8 cellular contexts compared by ENCODE assay signal in genomic region chr3:32296251-32297204, GRCh38.
A peak's percentile ranks its signal among the peaks of the same experiment; 100 is the strongest.
DNase-seq lines count a peak whose midpoint lies in the region; ATAC-seq and TF ChIP-seq lines count a peak whose summit lies in the region.

No MANE protein-coding gene starts in this region.

- no peaks in the 10 kb centered on the region for H3K9me3 ChIP-seq in BLaER1

- H3K36me3 ChIP-seq in BLaER1 (no peaks in the 10 kb centered on the region), brain microvascular endothelial cell (replicated peaks) (no peaks in the 10 kb centered on the region)

- in situ Hi-C loops in brain microvascular endothelial cell (cut with HindIII; ENCODE audit: low pct_ligation_motif_present, low sequenced_read_pairs) = no loop called here

- DNase-seq in NAMALWA (ENCODE audit: low spot score) = peak; percentile 68
- DNase-seq in UCSD-AML1 (lab: John Stamatoyannopoulos, UW; ENCODE audit: unreplicated experiment) = peak; percentile 43
- peak; percentile 54 for DNase-seq in brain microvascular endothelial cell
- DNase-seq in iPS DF 4.7 (ENCODE audit: extremely low read depth, low spot score) = peak; percentile 60
- peak; percentile 52 for DNase-seq in stimulated activated CD4-positive, alpha-beta T cell treated with anti-CD3 and anti-CD28 coated beads, Interleukin-12 subunit alpha, Interleukin-12 subunit beta, amount 100 ng/mL, for 4 hours
- DNase-seq in MV-4-11 (lab: John Stamatoyannopoulos, UW) = no peak

- H3K4me3 ChIP-seq in BLaER1 (no peak overlapping the region), brain microvascular endothelial cell (ENCODE audit: low read depth, low read length) (no peak overlapping the region)

- peaks cover 21% of the 10 kb centered on the region for H3K4me1 ChIP-seq in BLaER1

- H3K27me3 ChIP-seq in BLaER1 (no peaks in the 10 kb centered on the region), brain microvascular endothelial cell (replicated peaks) (no peaks in the 10 kb centered on the region)

- no peaks in the 10 kb centered on the region for H4K20me1 ChIP-seq in BLaER1

- H3K27ac ChIP-seq in BLaER1 = no peak overlapping the region
- H3K27ac ChIP-seq in brain microvascular endothelial cell = no peak overlapping the region

- H3K4me2 ChIP-seq in BLaER1 = peak overlapping the region; percentile 57

- no peak overlapping the region for H3K9ac ChIP-seq in BLaER1

- peak; percentile 70 for ATAC-seq in GM19395 (IDR thresholded peaks at IDR 0.05; ENCODE audit: unreplicated experiment)

- TF ChIP-seq CTCF in brain microvascular endothelial cell (IDR thresholded peaks at IDR 0.05; ENCODE audit: low read depth, low read length, missing control alignments) = peak; percentile 91
